8 cellular contexts compared by ENCODE assay signal in genomic region chr14:35814371-35815005, GRCh38. TPM values are rescaled to one million over a fixed set of nuclear protein-coding genes. Genes with fewer than 3 reads are reported as not detected.
DNase-seq lines count a peak whose midpoint lies in the region; ATAC-seq and TF ChIP-seq lines count a peak whose summit lies in the region.

No MANE protein-coding gene starts in this region.

- no peaks in the 10 kb centered on the region for H4K20me1 ChIP-seq in OCI-LY1 (ENCODE audit: insufficient read depth, low read length)

- H3K4ac ChIP-seq in trophoblast cell (ENCODE audit: low read depth, low read length) = no peak overlapping the region

- no peak overlapping the region for H2BK12ac ChIP-seq in trophoblast cell (ENCODE audit: low read length)

- WGBS in trophoblast cell (ENCODE audit: extremely low coverage, insufficient coverage, insufficient read length) = no CpG with 5 or more reads among the region's 3 CpGs

- no peak overlapping the region for H3K9ac ChIP-seq in OCI-LY1 (ENCODE audit: low read length)
- no peak overlapping the region for H3K9ac ChIP-seq in trophoblast cell (ENCODE audit: low read length)

- H4K91ac ChIP-seq in trophoblast cell (ENCODE audit: low read depth, low read length) = no peak overlapping the region

- DNase-seq in AG08396 (ENCODE audit: low spot score) (peak; percentile 45), fibroblast of the aortic adventitia (ENCODE audit: low read depth) (peak; percentile 60), trophoblast cell (peak; percentile 40 to 85)
- DNase-seq in activated CD8-positive, alpha-beta memory T cell treated with anti-CD3 and anti-CD28 coated beads, Interleukin-2, amount 50 U/mL, for 48 hours = peak; percentile 91

- no peak overlapping the region for H2AFZ ChIP-seq in OCI-LY1 (ENCODE audit: low read length)
- H2AFZ ChIP-seq in trophoblast cell (ENCODE audit: insufficient read depth, low read length, poor library complexity) = no peak overlapping the region

- no peak overlapping the region for H3K27ac ChIP-seq in OCI-LY1 (ENCODE audit: low read depth, low read length, poor library complexity, severe bottlenecking)
- H3K27ac ChIP-seq in trophoblast cell (ENCODE audit: low read depth, low read length) = no peak overlapping the region

- H4K8ac ChIP-seq in trophoblast cell (ENCODE audit: low read depth, low read length) = no peak overlapping the region

- H3K9me3 ChIP-seq in OCI-LY1 (ENCODE audit: low read length) (no peaks in the 10 kb centered on the region), trophoblast cell (ENCODE audit: insufficient read depth, low read depth, low read length) (no peaks in the 10 kb centered on the region)

- peak; percentile 61 for ATAC-seq in GM18858 (IDR thresholded peaks at IDR 0.05; ENCODE audit: unreplicated experiment)
- ATAC-seq in HG03442 (IDR thresholded peaks at IDR 0.05; ENCODE audit: unreplicated experiment) = peak; percentile 77
- ATAC-seq in HG03108 (IDR thresholded peaks at IDR 0.05; ENCODE audit: unreplicated experiment) = no peak

- peak; percentile 77 for TF ChIP-seq CTCF in OCI-LY1 (IDR thresholded peaks at IDR 0.05; ENCODE audit: low read length)
- peak; percentile 85 for TF ChIP-seq CTCF in fibroblast of the aortic adventitia (IDR thresholded peaks at IDR 0.05; ENCODE audit: insufficient read depth, low read length)

- H3K4me3 ChIP-seq in OCI-LY1 (ENCODE audit: low read depth, low read length, poor library complexity, severe bottlenecking) = no peak overlapping the region
- H3K4me3 ChIP-seq in fibroblast of the aortic adventitia (ENCODE audit: low read depth, low read length) = no peak overlapping the region
- no peak overlapping the region for H3K4me3 ChIP-seq in trophoblast cell (ENCODE audit: low read depth, low read length)

- H3K79me1 ChIP-seq in trophoblast cell (ENCODE audit: low read length) = no peaks in the 10 kb centered on the region

- H3K36me3 ChIP-seq in OCI-LY1 (ENCODE audit: insufficient read depth, low read length) = no peaks in the 10 kb centered on the region
- H3K36me3 ChIP-seq in trophoblast cell (ENCODE audit: control insufficient read depth in 1 of 2, insufficient read depth in 2 of 2, low read length in 2 of 2) = no peaks in the 10 kb centered on the region

- no peak overlapping the region for H2AK5ac ChIP-seq in trophoblast cell (ENCODE audit: low read length)

- no peak overlapping the region for H2BK5ac ChIP-seq in trophoblast cell (ENCODE audit: low read depth, low read length, poor library complexity)

- H3K14ac ChIP-seq in trophoblast cell (ENCODE audit: low read length) = no peak overlapping the region

- no peaks in the 10 kb centered on the region for H3K27me3 ChIP-seq in OCI-LY1 (ENCODE audit: insufficient read depth, low read length)
- no peaks in the 10 kb centered on the region for H3K27me3 ChIP-seq in trophoblast cell (ENCODE audit: insufficient read depth, low read length)

- no peaks in the 10 kb centered on the region for H3F3A ChIP-seq in OCI-LY1 (ENCODE audit: insufficient read depth, low read length)

- H3K23ac ChIP-seq in trophoblast cell (ENCODE audit: low read length) = no peak overlapping the region

- H3K4me2 ChIP-seq in OCI-LY1 (ENCODE audit: low read length) = no peak overlapping the region
- no peak overlapping the region for H3K4me2 ChIP-seq in trophoblast cell (ENCODE audit: low read length)

- H3K4me1 ChIP-seq in OCI-LY1 (ENCODE audit: insufficient read depth, low read length, severe bottlenecking) = no peaks in the 10 kb centered on the region
- H3K4me1 ChIP-seq in trophoblast cell (ENCODE audit: control insufficient read depth in 1 of 2, insufficient read depth in 2 of 2, low read length in 2 of 2) = no peaks in the 10 kb centered on the region

- no peak overlapping the region for H4K12ac ChIP-seq in trophoblast cell (ENCODE audit: low read depth, low read length)

- H2BK120ac ChIP-seq in trophoblast cell (ENCODE audit: insufficient read depth, low read length, poor library complexity) = no peak overlapping the region

- no peaks in the 10 kb centered on the region for H3K9me2 ChIP-seq in OCI-LY1 (ENCODE audit: low read depth, low read length)

- H3K79me2 ChIP-seq in OCI-LY1 (ENCODE audit: insufficient read depth, low read length) (no peaks in the 10 kb centered on the region), trophoblast cell (ENCODE audit: control insufficient read depth, insufficient read depth, low read length, poor library complexity) (no peaks in the 10 kb centered on the region)

- no peak overlapping the region for H3K18ac ChIP-seq in trophoblast cell (ENCODE audit: low read length)

RNA-seq across cellular contexts. Expression of gene RALGAPA1, which starts 5.4 kb away (rescaled TPM):
- 26.9 and 52.5 TPM in 2 replicates for total RNA-seq in fibroblast of the aortic adventitia (ENCODE audit: low replicate concordance)
- polyA plus RNA-seq in trophoblast cell (2013) = 5.9 and 7.6 TPM in 2 replicates

RNA-seq across cellular contexts. Expression of gene BRMS1L, which starts 11.7 kb away (rescaled TPM):
- total RNA-seq in fibroblast of the aortic adventitia (ENCODE audit: low replicate concordance) = 3.8 and 5.6 TPM in 2 replicates
- 9.8 and 10.3 TPM in 2 replicates for polyA plus RNA-seq in trophoblast cell (2013)
